ENCODE assay signal across 24 cellular contexts in genomic region chr16:56344518-56345405, GRCh38.
DNase-seq lines count a peak whose midpoint lies in the region; ATAC-seq and TF ChIP-seq lines count a peak whose summit lies in the region.
"Had no signal": no experiment of that assay in that cellular context is flagged by ENCODE, and none has a peak within 500 bp of the region (broad histone marks: within the 10 kb centered on the region; RNA-seq: fewer than 3 reads in every experiment).

No MANE protein-coding gene starts in this region.

- H3K4me3 ChIP-seq in right atrium auricular region (no peak overlapping the region), epithelial cell of esophagus (ENCODE audit: low read length) (no peak overlapping the region), right lobe of liver (no peak overlapping the region), spleen (no peak overlapping the region)
- H3K4me3 ChIP-seq: neural progenitor cell, prostate gland, SJSA1, tibial nerve had no signal

- no peak for TF ChIP-seq POLR2A in right lobe of liver (IDR thresholded peaks at IDR 0.05)
- no peak for TF ChIP-seq POLR2A in spleen (IDR thresholded peaks at IDR 0.05)

- DNase-seq in Right ventricle myocardium inferior (ENCODE audit: missing footprints) (peak; percentile 57), right atrium auricular region (ENCODE audit: low spot score) (no peak), epithelial cell of esophagus (ENCODE audit: low read depth) (peak; percentile 68), right lobe of liver (peak in 2 of 3 donors; percentile 66 to 72), spleen (peak; percentile 68), NCI-H2081 (lab: John Stamatoyannopoulos, UW) (no peak), DMS114 treated with DMSO at 0.1 percent for 48 hours (lab: John Stamatoyannopoulos, UW; ENCODE audit: unreplicated experiment) (no peak), HK-2 (ENCODE audit: unreplicated experiment) (no peak)
- DNase-seq: 8988T; activated CD4-positive, alpha-beta T cell treated with anti-CD3 and anti-CD28 coated beads, Interleukin-2, amount 50 U/mL, for 1 hour; BE2C; DMS79; effector memory CD4-positive, alpha-beta T cell; NCI-H1105; NCI-H2029; NCI-H345; NCI-H774; stimulated activated CD4-positive, alpha-beta T cell treated with anti-CD3 and anti-CD28 coated beads, Interleukin-4, amount 100 ng/mL, for 4 hours had no signal

- no peaks in the 10 kb centered on the region for H3K9me3 ChIP-seq in right atrium auricular region
- H3K9me3 ChIP-seq in right lobe of liver, result no peaks in the 10 kb centered on the region
- H3K9me3 ChIP-seq in spleen, result no peaks in the 10 kb centered on the region
- H3K9me3 ChIP-seq: BE2C, prostate gland, SJSA1, tibial nerve had no signal

- intact Hi-C loops in Right ventricle myocardium inferior (cut with DNase I) (no loop called here), right lobe of liver (cut with DNase I) (no loop called here), spleen (cut with DNase I; ENCODE audit: low total_unique reads) (no loop called here)

- H3K36me3 ChIP-seq in right atrium auricular region (peaks cover 30% of the 10 kb centered on the region), right lobe of liver (peaks cover 0 to 10% (median 1%) of the 10 kb centered on the region in 4 donors), spleen (no peaks in the 10 kb centered on the region)
- H3K36me3 ChIP-seq: neural progenitor cell, prostate gland, SJSA1 had no signal

- ATAC-seq in Right ventricle myocardium inferior (no peak), right lobe of liver (peak; percentile 11 to 58 (median 30))
- ATAC-seq: activated naive CD4-positive, alpha-beta T cell treated with anti-CD3 and anti-CD28 coated beads, Interleukin-2, amount 50 U/mL, for 72 hours; activated T-helper 17 cell treated with anti-CD3 and anti-CD28 coated beads, Interleukin-2, amount 50 U/mL, for 72 hours had no signal

- no peaks in the 10 kb centered on the region for H3K27me3 ChIP-seq in right atrium auricular region
- no peaks in the 10 kb centered on the region for H3K27me3 ChIP-seq in right lobe of liver
- no peaks in the 10 kb centered on the region for H3K27me3 ChIP-seq in spleen (replicated peaks in 1 of 7)
- H3K27me3 ChIP-seq: BE2C, neural progenitor cell, SJSA1, tibial nerve had no signal

- H3K27ac ChIP-seq in right atrium auricular region (no peak overlapping the region), right lobe of liver (peak overlapping the region in 2 of 3 donors; percentile 70 to 83), spleen (no peak overlapping the region)
- H3K27ac ChIP-seq: neural progenitor cell, prostate gland, SJSA1, tibial nerve had no signal

- TF ChIP-seq CTCF in right atrium auricular region (IDR thresholded peaks at IDR 0.05) (no peak), epithelial cell of esophagus (IDR thresholded peaks at IDR 0.05; ENCODE audit: insufficient read depth, low read depth, low read length, missing control alignments) (no peak), right lobe of liver (IDR thresholded peaks at IDR 0.05) (no peak), spleen (IDR thresholded peaks at IDR 0.05 in 8 of 11, conservative IDR thresholded peaks at IDR 0.05 in 3 of 11) (no peak)

- WGBS in right lobe of liver (ENCODE audit: insufficient coverage, low coverage, low lambda C conversion rate, missing lambda C conversion rate), result 70% methylated on average over 6 of the region's 18 CpGs
- WGBS in spleen, 5 donors, result 74 to 87% (median 78%) methylated on average over 11 to 18 of the region's 18 CpGs

- H3K4me1 ChIP-seq in right atrium auricular region, result no peaks in the 10 kb centered on the region
- H3K4me1 ChIP-seq in right lobe of liver, result peaks cover 0 to 25% (median 12%) of the 10 kb centered on the region in 4 donors
- no peaks in the 10 kb centered on the region for H3K4me1 ChIP-seq in spleen
- H3K4me1 ChIP-seq: neural progenitor cell, prostate gland, tibial nerve had no signal

Comparison
In these comparisons a context has a peak if more than half of its experiments do, and no peak if none do; other contexts are left out.
1. DNase-seq: peak in Right ventricle myocardium inferior (single experiment), epithelial cell of esophagus (single experiment), right lobe of liver (2 of 3) and spleen (single experiment); none in right atrium auricular region (single experiment), NCI-H2081 (0 of 2), DMS114 treated with DMSO at 0.1 percent for 48 hours (single experiment) and HK-2 (single experiment).
2. H3K27ac ChIP-seq: peak in right lobe of liver (2 of 3); none in right atrium auricular region (0 of 2) and spleen (0 of 8).